1 cellular context compared by ENCODE assay signal in the genomic region with DNA sequence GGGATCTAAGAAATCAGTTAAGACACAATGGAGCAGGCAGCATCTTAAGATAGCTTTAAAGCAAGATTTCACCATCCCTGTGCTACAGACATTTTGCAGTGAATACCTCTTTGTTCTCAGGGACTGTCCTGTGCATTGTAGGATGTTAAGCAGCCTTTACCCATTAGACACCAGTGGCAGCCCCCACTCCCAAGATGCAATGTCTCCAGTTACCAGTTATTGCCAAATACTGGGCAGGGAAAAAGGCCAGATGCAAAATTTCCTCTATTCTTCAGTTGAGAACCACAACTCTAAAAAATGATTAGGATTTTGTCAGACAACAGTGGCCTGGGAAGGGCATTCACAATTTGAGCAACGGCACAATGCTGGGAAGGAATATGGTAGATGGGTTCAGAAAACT.
TF ChIP-seq lines count a peak whose summit lies in the region.

No MANE protein-coding gene starts in this region.

TF ChIP-seq in GM12878, 131 proteins besides CTCF, POLR2A, EP300 and RAD21:
- TF ChIP-seq SREBF1 (IDR thresholded peaks at IDR 0.05; ENCODE audit: low read length) (no peak), PAX5 (IDR thresholded peaks at IDR 0.05; ENCODE audit: borderline replicate concordance, low read depth, low read length) (no peak), ZNF384 (IDR thresholded peaks at IDR 0.05; ENCODE audit: borderline replicate concordance, low read depth, low read length) (no peak), ZZZ3 (IDR thresholded peaks at IDR 0.05; ENCODE audit: control insufficient read depth, insufficient read length, low read depth) (no peak), POU2F2 (IDR thresholded peaks at IDR 0.05; ENCODE audit: borderline replicate concordance, low read depth, low read length) (no peak), SREBF2 (IDR thresholded peaks at IDR 0.05; ENCODE audit: low read length) (no peak), RBBP5 (conservative IDR thresholded peaks at IDR 0.05) (no peak)
- TF ChIP-seq, protein P1, sequence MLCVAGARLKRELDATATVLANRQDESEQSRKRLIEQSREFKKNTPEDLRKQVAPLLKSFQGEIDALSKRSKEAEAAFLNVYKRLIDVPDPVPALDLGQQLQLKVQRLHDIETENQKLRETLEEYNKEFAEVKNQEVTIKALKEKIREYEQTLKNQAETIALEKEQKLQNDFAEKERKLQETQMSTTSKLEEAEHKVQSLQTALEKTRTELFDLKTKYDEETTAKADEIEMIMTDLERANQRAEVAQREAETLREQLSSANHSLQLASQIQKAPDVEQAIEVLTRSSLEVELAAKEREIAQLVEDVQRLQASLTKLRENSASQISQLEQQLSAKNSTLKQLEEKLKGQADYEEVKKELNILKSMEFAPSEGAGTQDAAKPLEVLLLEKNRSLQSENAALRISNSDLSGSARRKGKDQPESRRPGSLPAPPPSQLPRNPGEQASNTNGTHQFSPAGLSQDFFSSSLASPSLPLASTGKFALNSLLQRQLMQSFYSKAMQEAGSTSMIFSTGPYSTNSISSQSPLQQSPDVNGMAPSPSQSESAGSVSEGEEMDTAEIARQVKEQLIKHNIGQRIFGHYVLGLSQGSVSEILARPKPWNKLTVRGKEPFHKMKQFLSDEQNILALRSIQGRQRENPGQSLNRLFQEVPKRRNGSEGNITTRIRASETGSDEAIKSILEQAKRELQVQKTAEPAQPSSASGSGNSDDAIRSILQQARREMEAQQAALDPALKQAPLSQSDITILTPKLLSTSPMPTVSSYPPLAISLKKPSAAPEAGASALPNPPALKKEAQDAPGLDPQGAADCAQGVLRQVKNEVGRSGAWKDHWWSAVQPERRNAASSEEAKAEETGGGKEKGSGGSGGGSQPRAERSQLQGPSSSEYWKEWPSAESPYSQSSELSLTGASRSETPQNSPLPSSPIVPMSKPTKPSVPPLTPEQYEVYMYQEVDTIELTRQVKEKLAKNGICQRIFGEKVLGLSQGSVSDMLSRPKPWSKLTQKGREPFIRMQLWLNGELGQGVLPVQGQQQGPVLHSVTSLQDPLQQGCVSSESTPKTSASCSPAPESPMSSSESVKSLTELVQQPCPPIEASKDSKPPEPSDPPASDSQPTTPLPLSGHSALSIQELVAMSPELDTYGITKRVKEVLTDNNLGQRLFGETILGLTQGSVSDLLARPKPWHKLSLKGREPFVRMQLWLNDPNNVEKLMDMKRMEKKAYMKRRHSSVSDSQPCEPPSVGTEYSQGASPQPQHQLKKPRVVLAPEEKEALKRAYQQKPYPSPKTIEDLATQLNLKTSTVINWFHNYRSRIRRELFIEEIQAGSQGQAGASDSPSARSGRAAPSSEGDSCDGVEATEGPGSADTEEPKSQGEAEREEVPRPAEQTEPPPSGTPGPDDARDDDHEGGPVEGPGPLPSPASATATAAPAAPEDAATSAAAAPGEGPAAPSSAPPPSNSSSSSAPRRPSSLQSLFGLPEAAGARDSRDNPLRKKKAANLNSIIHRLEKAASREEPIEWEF (IDR thresholded peaks at IDR 0.05; ENCODE audit: insufficient replicate concordance, low read depth, low read length) = no peak
- TF ChIP-seq, protein P2, sequence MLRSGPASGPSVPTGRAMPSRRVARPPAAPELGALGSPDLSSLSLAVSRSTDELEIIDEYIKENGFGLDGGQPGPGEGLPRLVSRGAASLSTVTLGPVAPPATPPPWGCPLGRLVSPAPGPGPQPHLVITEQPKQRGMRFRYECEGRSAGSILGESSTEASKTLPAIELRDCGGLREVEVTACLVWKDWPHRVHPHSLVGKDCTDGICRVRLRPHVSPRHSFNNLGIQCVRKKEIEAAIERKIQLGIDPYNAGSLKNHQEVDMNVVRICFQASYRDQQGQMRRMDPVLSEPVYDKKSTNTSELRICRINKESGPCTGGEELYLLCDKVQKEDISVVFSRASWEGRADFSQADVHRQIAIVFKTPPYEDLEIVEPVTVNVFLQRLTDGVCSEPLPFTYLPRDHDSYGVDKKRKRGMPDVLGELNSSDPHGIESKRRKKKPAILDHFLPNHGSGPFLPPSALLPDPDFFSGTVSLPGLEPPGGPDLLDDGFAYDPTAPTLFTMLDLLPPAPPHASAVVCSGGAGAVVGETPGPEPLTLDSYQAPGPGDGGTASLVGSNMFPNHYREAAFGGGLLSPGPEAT (IDR thresholded peaks at IDR 0.05; ENCODE audit: low read depth) = no peak
- TF ChIP-seq, protein P3, sequence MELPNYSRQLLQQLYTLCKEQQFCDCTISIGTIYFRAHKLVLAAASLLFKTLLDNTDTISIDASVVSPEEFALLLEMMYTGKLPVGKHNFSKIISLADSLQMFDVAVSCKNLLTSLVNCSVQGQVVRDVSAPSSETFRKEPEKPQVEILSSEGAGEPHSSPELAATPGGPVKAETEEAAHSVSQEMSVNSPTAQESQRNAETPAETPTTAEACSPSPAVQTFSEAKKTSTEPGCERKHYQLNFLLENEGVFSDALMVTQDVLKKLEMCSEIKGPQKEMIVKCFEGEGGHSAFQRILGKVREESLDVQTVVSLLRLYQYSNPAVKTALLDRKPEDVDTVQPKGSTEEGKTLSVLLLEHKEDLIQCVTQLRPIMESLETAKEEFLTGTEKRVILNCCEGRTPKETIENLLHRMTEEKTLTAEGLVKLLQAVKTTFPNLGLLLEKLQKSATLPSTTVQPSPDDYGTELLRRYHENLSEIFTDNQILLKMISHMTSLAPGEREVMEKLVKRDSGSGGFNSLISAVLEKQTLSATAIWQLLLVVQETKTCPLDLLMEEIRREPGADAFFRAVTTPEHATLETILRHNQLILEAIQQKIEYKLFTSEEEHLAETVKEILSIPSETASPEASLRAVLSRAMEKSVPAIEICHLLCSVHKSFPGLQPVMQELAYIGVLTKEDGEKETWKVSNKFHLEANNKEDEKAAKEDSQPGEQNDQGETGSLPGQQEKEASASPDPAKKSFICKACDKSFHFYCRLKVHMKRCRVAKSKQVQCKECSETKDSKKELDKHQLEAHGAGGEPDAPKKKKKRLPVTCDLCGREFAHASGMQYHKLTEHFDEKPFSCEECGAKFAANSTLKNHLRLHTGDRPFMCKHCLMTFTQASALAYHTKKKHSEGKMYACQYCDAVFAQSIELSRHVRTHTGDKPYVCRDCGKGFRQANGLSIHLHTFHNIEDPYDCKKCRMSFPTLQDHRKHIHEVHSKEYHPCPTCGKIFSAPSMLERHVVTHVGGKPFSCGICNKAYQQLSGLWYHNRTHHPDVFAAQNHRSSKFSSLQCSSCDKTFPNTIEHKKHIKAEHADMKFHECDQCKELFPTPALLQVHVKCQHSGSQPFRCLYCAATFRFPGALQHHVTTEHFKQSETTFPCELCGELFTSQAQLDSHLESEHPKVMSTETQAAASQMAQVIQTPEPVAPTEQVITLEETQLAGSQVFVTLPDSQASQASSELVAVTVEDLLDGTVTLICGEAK (IDR thresholded peaks at IDR 0.05; ENCODE audit: borderline replicate concordance) = no peak
- TF ChIP-seq, protein P4, sequence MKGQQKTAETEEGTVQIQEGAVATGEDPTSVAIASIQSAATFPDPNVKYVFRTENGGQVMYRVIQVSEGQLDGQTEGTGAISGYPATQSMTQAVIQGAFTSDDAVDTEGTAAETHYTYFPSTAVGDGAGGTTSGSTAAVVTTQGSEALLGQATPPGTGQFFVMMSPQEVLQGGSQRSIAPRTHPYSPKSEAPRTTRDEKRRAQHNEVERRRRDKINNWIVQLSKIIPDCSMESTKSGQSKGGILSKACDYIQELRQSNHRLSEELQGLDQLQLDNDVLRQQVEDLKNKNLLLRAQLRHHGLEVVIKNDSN (IDR thresholded peaks at IDR 0.05; ENCODE audit: borderline replicate concordance, extremely low read length, insufficient read depth, low read depth, low read length) = no peak
